25 cellular contexts compared by ENCODE assay signal in genomic region chr5:167425161-167425560, GRCh38.
"Had no signal": no experiment of that assay in that cellular context is flagged by ENCODE, and none has a peak within 500 bp of the region (broad histone marks: within the 10 kb centered on the region; RNA-seq: fewer than 3 reads in every experiment).

No MANE protein-coding gene starts in this region.

- H3K27ac ChIP-seq: stomach, suprapubic skin, testis, thoracic aorta, thyroid gland, tibial artery, tibial nerve, transverse colon, upper lobe of left lung, upper lobe of right lung, uterus, vagina had no signal

- H3K27me3 ChIP-seq: stomach, suprapubic skin, testis, thyroid gland, tibial artery, tibial nerve, upper lobe of left lung, upper lobe of right lung, uterus, vagina had no signal

- FAIRE-seq: urothelium cell line had no signal

- H3K4me3 ChIP-seq: stomach, suprapubic skin, testis, thoracic aorta, thyroid gland, tibial artery, tibial nerve, transverse colon, upper lobe of left lung, upper lobe of right lung, uterus, vagina had no signal

- H3K4me1 ChIP-seq: stomach, suprapubic skin, testis, thyroid gland, tibial artery, tibial nerve, transverse colon, upper lobe of left lung, upper lobe of right lung, uterus, vagina had no signal

- H3K36me3 ChIP-seq: stomach, suprapubic skin, thoracic aorta, thyroid gland, tibial artery, tibial nerve, transverse colon, upper lobe of left lung, upper lobe of right lung, uterus, vagina had no signal

- DNase-seq: stimulated activated CD4-positive, alpha-beta T cell treated with anti-CD3 and anti-CD28 coated beads, Interleukin-2, amount 100 ng/mL, for 48 hours; stimulated activated CD4-positive, alpha-beta T cell treated with anti-CD3 and anti-CD28 coated beads, Interleukin-4, amount 100 ng/mL, for 1 hour; stimulated activated CD4-positive, alpha-beta T cell treated with anti-CD3 and anti-CD28 coated beads, Interleukin-4, amount 100 ng/mL, for 24 hours; stimulated activated CD4-positive, alpha-beta T cell treated with anti-CD3 and anti-CD28 coated beads, Interleukin-4, amount 100 ng/mL, for 4 hours; stimulated activated CD8-positive, alpha-beta memory T cell treated with anti-CD3 and anti-CD28 coated beads, Interleukin-4, amount 100 ng/mL, for 48 hours; stimulated activated naive B cell treated with anti-CD40 and anti-IgM and Interleukin-4, amounts not matched to agents 10 μg/mL and 1 μg/mL and 100 μg/mL, for 72 hours; stimulated activated naive CD4-positive, alpha-beta T cell; stimulated activated naive CD4-positive, alpha-beta T cell treated with Interleukin-2 at 50 U/mL for 16 hours; stimulated activated naive CD8-positive, alpha-beta T cell treated with anti-CD3 and anti-CD28 coated beads, Interleukin-15, amount 100 ng/mL, for 72 hours; stimulated activated naive CD8-positive, alpha-beta T cell treated with anti-CD3 and anti-CD28 coated beads, Interleukin-15, Interleukin-2, amounts not matched to agents 100 U/mL and 50 U/mL, for 24 hours; stomach; substantia nigra; testis; thyroid gland; tibial artery; transverse colon; trophoblast cell; upper lobe of left lung; upper lobe of right lung; uterus had no signal
